In the genomic region with DNA sequence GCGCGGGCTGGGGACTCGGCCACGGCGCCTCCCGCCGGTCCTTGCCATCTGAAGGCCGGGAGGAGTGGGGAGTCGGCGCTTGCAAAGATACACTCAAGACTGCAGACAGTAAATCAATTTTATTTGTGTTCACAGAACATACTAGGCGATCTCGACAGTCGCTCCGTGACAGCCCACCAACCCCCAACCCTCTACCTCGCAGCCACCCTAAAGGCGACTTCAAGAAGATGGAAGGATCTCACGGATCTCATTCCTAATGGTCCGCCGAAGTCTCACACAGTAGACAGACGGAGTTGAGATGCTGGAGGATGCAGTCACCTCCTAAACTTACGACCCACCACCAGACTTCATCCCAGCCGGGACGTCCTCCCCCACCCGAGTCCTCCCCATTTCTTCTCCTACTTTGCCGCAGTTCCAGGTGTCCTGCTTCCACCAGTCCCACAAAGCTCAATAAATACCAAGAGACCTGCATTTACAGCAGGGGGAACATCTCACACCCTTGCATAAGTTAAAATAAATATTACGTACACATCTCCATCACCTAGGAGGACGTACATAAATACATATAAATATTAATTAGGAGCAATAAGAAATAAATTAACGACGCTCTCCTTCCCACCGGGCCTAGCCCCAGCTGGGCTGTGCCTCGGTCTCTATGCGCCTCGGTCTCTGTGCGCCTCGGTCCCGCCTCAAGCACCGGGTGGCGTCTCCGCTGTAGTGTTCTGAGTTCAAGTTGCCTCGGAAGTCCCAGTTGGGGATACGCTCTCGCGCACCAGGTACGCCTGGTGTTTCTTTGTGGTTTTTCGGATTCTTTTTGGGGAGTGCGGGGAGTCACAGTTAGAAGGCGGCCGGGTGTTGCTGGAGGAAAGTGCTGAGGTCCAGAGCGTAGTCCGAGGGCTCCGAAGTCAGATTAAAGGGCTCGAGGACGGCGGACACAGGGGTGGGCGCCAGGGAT, we compare ENCODE assay signal across 1 cellular context.
TF ChIP-seq lines count a peak whose summit lies in the region.

No MANE protein-coding gene starts in this region.

TF ChIP-seq in HepG2, 621 proteins besides CTCF, POLR2A, EP300 and RAD21 (continued from another document and continues in another):
- TF ChIP-seq, protein P1, sequence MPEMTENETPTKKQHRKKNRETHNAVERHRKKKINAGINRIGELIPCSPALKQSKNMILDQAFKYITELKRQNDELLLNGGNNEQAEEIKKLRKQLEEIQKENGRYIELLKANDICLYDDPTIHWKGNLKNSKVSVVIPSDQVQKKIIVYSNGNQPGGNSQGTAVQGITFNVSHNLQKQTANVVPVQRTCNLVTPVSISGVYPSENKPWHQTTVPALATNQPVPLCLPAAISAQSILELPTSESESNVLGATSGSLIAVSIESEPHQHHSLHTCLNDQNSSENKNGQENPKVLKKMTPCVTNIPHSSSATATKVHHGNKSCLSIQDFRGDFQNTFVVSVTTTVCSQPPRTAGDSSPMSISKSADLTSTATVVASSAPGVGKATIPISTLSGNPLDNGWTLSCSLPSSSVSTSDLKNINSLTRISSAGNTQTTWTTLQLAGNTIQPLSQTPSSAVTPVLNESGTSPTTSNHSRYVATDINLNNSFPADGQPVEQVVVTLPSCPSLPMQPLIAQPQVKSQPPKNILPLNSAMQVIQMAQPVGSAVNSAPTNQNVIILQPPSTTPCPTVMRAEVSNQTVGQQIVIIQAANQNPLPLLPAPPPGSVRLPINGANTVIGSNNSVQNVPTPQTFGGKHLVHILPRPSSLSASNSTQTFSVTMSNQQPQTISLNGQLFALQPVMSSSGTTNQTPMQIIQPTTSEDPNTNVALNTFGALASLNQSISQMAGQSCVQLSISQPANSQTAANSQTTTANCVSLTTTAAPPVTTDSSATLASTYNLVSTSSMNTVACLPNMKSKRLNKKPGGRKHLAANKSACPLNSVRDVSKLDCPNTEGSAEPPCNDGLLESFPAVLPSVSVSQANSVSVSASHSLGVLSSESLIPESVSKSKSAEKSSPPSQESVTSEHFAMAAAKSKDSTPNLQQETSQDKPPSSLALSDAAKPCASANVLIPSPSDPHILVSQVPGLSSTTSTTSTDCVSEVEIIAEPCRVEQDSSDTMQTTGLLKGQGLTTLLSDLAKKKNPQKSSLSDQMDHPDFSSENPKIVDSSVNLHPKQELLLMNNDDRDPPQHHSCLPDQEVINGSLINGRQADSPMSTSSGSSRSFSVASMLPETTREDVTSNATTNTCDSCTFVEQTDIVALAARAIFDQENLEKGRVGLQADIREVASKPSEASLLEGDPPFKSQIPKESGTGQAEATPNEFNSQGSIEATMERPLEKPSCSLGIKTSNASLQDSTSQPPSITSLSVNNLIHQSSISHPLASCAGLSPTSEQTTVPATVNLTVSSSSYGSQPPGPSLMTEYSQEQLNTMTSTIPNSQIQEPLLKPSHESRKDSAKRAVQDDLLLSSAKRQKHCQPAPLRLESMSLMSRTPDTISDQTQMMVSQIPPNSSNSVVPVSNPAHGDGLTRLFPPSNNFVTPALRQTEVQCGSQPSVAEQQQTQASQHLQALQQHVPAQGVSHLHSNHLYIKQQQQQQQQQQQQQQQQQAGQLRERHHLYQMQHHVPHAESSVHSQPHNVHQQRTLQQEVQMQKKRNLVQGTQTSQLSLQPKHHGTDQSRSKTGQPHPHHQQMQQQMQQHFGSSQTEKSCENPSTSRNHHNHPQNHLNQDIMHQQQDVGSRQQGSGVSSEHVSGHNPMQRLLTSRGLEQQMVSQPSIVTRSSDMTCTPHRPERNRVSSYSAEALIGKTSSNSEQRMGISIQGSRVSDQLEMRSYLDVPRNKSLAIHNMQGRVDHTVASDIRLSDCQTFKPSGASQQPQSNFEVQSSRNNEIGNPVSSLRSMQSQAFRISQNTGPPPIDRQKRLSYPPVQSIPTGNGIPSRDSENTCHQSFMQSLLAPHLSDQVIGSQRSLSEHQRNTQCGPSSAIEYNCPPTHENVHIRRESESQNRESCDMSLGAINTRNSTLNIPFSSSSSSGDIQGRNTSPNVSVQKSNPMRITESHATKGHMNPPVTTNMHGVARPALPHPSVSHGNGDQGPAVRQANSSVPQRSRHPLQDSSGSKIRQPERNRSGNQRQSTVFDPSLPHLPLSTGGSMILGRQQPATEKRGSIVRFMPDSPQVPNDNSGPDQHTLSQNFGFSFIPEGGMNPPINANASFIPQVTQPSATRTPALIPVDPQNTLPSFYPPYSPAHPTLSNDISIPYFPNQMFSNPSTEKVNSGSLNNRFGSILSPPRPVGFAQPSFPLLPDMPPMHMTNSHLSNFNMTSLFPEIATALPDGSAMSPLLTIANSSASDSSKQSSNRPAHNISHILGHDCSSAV (CRISPR knock-in tag; IDR thresholded peaks at IDR 0.05; ENCODE audit: borderline replicate concordance) = peak; percentile 15; the same call in 1 of the 2 replicates
- TF ChIP-seq, protein P2, sequence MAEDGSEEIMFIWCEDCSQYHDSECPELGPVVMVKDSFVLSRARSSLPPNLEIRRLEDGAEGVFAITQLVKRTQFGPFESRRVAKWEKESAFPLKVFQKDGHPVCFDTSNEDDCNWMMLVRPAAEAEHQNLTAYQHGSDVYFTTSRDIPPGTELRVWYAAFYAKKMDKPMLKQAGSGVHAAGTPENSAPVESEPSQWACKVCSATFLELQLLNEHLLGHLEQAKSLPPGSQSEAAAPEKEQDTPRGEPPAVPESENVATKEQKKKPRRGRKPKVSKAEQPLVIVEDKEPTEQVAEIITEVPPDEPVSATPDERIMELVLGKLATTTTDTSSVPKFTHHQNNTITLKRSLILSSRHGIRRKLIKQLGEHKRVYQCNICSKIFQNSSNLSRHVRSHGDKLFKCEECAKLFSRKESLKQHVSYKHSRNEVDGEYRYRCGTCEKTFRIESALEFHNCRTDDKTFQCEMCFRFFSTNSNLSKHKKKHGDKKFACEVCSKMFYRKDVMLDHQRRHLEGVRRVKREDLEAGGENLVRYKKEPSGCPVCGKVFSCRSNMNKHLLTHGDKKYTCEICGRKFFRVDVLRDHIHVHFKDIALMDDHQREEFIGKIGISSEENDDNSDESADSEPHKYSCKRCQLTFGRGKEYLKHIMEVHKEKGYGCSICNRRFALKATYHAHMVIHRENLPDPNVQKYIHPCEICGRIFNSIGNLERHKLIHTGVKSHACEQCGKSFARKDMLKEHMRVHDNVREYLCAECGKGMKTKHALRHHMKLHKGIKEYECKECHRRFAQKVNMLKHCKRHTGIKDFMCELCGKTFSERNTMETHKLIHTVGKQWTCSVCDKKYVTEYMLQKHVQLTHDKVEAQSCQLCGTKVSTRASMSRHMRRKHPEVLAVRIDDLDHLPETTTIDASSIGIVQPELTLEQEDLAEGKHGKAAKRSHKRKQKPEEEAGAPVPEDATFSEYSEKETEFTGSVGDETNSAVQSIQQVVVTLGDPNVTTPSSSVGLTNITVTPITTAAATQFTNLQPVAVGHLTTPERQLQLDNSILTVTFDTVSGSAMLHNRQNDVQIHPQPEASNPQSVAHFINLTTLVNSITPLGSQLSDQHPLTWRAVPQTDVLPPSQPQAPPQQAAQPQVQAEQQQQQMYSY (CRISPR knock-in tag; IDR thresholded peaks at IDR 0.05) = no peak; the same call in 1 of the 2 replicates
- TF ChIP-seq KLF12 (CRISPR knock-in tag; IDR thresholded peaks at IDR 0.05; ENCODE audit: borderline replicate concordance) (no peak), ZFYVE20 (CRISPR knock-in tag; IDR thresholded peaks at IDR 0.05; ENCODE audit: borderline replicate concordance, low read depth) (no peak; the same call in 1 of the 2 replicates), BRD4 (CRISPR knock-in tag; IDR thresholded peaks at IDR 0.05) (0 out of 2 replicates have a peak, but pooled peaks have one; percentile 2), MEIS2 (CRISPR knock-in tag; IDR thresholded peaks at IDR 0.05) (no peak), HDAC6 (IDR thresholded peaks at IDR 0.05; ENCODE audit: low read depth, low read length) (no peak; the same call in 1 of the 2 replicates), MIER3 (CRISPR knock-in tag; IDR thresholded peaks at IDR 0.05; ENCODE audit: borderline replicate concordance) (no peak; the same call in 1 of the 2 replicates), CCAR2 (optimal IDR thresholded peaks at IDR 0.05; ENCODE audit: low read depth, low read length) (no peak), ZNF282 (IDR thresholded peaks at IDR 0.05; ENCODE audit: partially characterized antibody) (no peak), HNRNPUL1 (IDR thresholded peaks at IDR 0.05; ENCODE audit: low read depth, low read length) (no peak), ZNF660 (CRISPR knock-in tag; IDR thresholded peaks at IDR 0.05; ENCODE audit: borderline replicate concordance, low read depth) (no peak), DR1 (CRISPR knock-in tag; IDR thresholded peaks at IDR 0.05) (no peak), ZBTB21 (CRISPR knock-in tag; IDR thresholded peaks at IDR 0.05) (no peak; the same call in 1 of the 2 replicates), ZFAT (CRISPR knock-in tag; conservative IDR thresholded peaks at IDR 0.05) (no peak), PITX1 (CRISPR knock-in tag; IDR thresholded peaks at IDR 0.05) (no peak; the same call in none of the 2 replicates), KAT7 (CRISPR knock-in tag; IDR thresholded peaks at IDR 0.05; ENCODE audit: borderline replicate concordance) (peak; percentile 5; the same call in 1 of the 2 replicates), ZNF224 (CRISPR knock-in tag; IDR thresholded peaks at IDR 0.05) (no peak; the same call in 1 of the 2 replicates), SYNCRIP (IDR thresholded peaks at IDR 0.05; ENCODE audit: insufficient read depth, low read depth, low read length) (no peak), ZNF225 (CRISPR knock-in tag; IDR thresholded peaks at IDR 0.05) (no peak; the same call in 1 of the 2 replicates), GPN1 (CRISPR knock-in tag; IDR thresholded peaks at IDR 0.05; ENCODE audit: borderline replicate concordance) (no peak), NKX3-1 (CRISPR knock-in tag; IDR thresholded peaks at IDR 0.05) (no peak), SALL2 (CRISPR knock-in tag; IDR thresholded peaks at IDR 0.05) (peak; percentile 12; the same call in 1 of the 2 replicates), ZNF615 (CRISPR knock-in tag; IDR thresholded peaks at IDR 0.05; ENCODE audit: borderline replicate concordance) (no peak), MTF2 (CRISPR knock-in tag; IDR thresholded peaks at IDR 0.05; ENCODE audit: borderline replicate concordance) (no peak), ZNF530 (CRISPR knock-in tag; IDR thresholded peaks at IDR 0.05; ENCODE audit: low read depth) (no peak), ZNF674 (CRISPR knock-in tag; IDR thresholded peaks at IDR 0.05; ENCODE audit: low read depth) (no peak), ZNF431 (CRISPR knock-in tag; IDR thresholded peaks at IDR 0.05; ENCODE audit: borderline replicate concordance, low read depth) (peak; percentile 51; the same call in 1 of the 2 replicates), ZNF772 (CRISPR knock-in tag; IDR thresholded peaks at IDR 0.05) (peak; percentile 3; the same call in 1 of the 2 replicates), ZNF891 (CRISPR knock-in tag; IDR thresholded peaks at IDR 0.05) (no peak), TAF15 (IDR thresholded peaks at IDR 0.05; ENCODE audit: low read depth, low read length, poor library complexity, severe bottlenecking) (no peak), MAZ (IDR thresholded peaks at IDR 0.05; ENCODE audit: borderline replicate concordance, low read depth, low read length) (no peak), MAZ (CRISPR knock-in tag; IDR thresholded peaks at IDR 0.05; ENCODE audit: low read depth) (no peak)
- TF ChIP-seq, protein P3, sequence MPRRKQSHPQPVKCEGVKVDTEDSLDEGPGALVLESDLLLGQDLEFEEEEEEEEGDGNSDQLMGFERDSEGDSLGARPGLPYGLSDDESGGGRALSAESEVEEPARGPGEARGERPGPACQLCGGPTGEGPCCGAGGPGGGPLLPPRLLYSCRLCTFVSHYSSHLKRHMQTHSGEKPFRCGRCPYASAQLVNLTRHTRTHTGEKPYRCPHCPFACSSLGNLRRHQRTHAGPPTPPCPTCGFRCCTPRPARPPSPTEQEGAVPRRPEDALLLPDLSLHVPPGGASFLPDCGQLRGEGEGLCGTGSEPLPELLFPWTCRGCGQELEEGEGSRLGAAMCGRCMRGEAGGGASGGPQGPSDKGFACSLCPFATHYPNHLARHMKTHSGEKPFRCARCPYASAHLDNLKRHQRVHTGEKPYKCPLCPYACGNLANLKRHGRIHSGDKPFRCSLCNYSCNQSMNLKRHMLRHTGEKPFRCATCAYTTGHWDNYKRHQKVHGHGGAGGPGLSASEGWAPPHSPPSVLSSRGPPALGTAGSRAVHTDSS (CRISPR knock-in tag; conservative IDR thresholded peaks at IDR 0.05) = 0 out of 2 replicates have a peak, but pooled peaks have one; percentile 21
- TF ChIP-seq, protein P4, sequence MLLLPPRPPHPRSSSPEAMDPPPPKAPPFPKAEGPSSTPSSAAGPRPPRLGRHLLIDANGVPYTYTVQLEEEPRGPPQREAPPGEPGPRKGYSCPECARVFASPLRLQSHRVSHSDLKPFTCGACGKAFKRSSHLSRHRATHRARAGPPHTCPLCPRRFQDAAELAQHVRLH (CRISPR knock-in tag; IDR thresholded peaks at IDR 0.05; ENCODE audit: borderline replicate concordance, low read depth) = no peak
- TF ChIP-seq, protein P5, sequence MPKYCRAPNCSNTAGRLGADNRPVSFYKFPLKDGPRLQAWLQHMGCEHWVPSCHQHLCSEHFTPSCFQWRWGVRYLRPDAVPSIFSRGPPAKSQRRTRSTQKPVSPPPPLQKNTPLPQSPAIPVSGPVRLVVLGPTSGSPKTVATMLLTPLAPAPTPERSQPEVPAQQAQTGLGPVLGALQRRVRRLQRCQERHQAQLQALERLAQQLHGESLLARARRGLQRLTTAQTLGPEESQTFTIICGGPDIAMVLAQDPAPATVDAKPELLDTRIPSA (CRISPR knock-in tag; IDR thresholded peaks at IDR 0.05; ENCODE audit: borderline replicate concordance) = no peak; the same call in 1 of the 2 replicates
- TF ChIP-seq, protein P6, sequence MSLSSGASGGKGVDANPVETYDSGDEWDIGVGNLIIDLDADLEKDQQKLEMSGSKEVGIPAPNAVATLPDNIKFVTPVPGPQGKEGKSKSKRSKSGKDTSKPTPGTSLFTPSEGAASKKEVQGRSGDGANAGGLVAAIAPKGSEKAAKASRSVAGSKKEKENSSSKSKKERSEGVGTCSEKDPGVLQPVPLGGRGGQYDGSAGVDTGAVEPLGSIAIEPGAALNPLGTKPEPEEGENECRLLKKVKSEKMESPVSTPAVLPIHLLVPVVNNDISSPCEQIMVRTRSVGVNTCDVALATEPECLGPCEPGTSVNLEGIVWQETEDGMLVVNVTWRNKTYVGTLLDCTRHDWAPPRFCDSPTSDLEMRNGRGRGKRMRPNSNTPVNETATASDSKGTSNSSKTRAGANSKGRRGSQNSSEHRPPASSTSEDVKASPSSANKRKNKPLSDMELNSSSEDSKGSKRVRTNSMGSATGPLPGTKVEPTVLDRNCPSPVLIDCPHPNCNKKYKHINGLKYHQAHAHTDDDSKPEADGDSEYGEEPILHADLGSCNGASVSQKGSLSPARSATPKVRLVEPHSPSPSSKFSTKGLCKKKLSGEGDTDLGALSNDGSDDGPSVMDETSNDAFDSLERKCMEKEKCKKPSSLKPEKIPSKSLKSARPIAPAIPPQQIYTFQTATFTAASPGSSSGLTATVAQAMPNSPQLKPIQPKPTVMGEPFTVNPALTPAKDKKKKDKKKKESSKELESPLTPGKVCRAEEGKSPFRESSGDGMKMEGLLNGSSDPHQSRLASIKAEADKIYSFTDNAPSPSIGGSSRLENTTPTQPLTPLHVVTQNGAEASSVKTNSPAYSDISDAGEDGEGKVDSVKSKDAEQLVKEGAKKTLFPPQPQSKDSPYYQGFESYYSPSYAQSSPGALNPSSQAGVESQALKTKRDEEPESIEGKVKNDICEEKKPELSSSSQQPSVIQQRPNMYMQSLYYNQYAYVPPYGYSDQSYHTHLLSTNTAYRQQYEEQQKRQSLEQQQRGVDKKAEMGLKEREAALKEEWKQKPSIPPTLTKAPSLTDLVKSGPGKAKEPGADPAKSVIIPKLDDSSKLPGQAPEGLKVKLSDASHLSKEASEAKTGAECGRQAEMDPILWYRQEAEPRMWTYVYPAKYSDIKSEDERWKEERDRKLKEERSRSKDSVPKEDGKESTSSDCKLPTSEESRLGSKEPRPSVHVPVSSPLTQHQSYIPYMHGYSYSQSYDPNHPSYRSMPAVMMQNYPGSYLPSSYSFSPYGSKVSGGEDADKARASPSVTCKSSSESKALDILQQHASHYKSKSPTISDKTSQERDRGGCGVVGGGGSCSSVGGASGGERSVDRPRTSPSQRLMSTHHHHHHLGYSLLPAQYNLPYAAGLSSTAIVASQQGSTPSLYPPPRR (CRISPR knock-in tag; IDR thresholded peaks at IDR 0.05; ENCODE audit: borderline replicate concordance) = no peak
